In the genomic region with DNA sequence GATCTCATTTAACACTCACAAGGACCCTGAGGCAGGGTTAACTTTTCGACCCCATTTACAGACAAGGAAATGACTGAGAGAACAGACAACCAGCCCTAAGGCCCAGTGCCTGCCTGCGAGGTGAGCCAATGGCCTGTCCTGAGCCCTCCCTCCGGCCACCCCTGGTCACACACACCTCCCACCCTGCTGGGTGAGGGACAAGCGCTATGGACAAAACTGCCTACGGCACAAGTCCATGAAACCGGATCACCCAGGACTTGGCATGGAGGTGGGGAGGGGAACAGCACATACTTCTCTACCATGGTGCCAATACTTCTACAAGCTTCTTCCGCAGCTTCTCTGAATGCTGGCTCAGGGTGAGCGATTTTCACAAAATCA, we compare ENCODE assay signal across 35 cellular contexts. TPM values are rescaled to one million over a fixed set of nuclear protein-coding genes. Genes with fewer than 3 reads are reported as not detected.
"Had no signal": no experiment of that assay in that cellular context is flagged by ENCODE, and none has a peak within 500 bp of the region (broad histone marks: within the 10 kb centered on the region; RNA-seq: fewer than 3 reads in every experiment).

No MANE protein-coding gene starts in this region.

- H3K9me3 ChIP-seq: gastrocnemius medialis, mucosa of descending colon, right atrium auricular region, stomach, thyroid gland, vagina had no signal

- H3K27me3 Mint-ChIP-seq: memory B cell; naive B cell; natural killer cell treated with Interleukin-12 subunit alpha and Interleukin-12 subunit beta and Interleukin-15 and Interleukin-18, amount 100 ng/mL, for 72 hours; progenitor cell of endocrine pancreas had no signal

- H3K27me3 ChIP-seq: dorsolateral prefrontal cortex, gastrocnemius medialis, neural progenitor cell, right atrium auricular region, stomach, thyroid gland, vagina had no signal

- H3K4me3 Mint-ChIP-seq: memory B cell; mesothelial cell of epicardium; natural killer cell treated with Interleukin-12 subunit alpha and Interleukin-12 subunit beta and Interleukin-15 and Interleukin-18, amount 100 ng/mL, for 72 hours; neural progenitor cell; stimulated activated effector memory CD8-positive, alpha-beta T cell treated with anti-CD3 and anti-CD28 coated beads, Interleukin-12 subunit alpha, Interleukin-12 subunit beta, amount 100 ng/mL, for 72 hours had no signal

- H3K9me3 Mint-ChIP-seq: memory B cell; mesothelial cell of epicardium; naive B cell; natural killer cell treated with Interleukin-12 subunit alpha and Interleukin-12 subunit beta and Interleukin-15 and Interleukin-18, amount 100 ng/mL, for 72 hours; neural progenitor cell; stimulated activated effector memory CD8-positive, alpha-beta T cell treated with anti-CD3 and anti-CD28 coated beads, Interleukin-12 subunit alpha, Interleukin-12 subunit beta, amount 100 ng/mL, for 72 hours had no signal

- H3K36me3 ChIP-seq: neural progenitor cell had no signal

- DNase-seq: dorsolateral prefrontal cortex; effector CD4-positive, alpha-beta T cell; foreskin fibroblast; gastrocnemius medialis; head of caudate nucleus; kidney; naive B cell; stimulated activated CD4-positive, alpha-beta T cell treated with anti-CD3 and anti-CD28 coated beads, Interleukin-12 subunit alpha, Interleukin-12 subunit beta, amount 100 ng/mL, for 4 hours; stimulated activated CD4-positive, alpha-beta T cell treated with anti-CD3 and anti-CD28 coated beads, Interleukin-1b, Interleukin-23, amount 100 ng/mL, for 48 hours; stimulated activated CD4-positive, alpha-beta T cell treated with anti-CD3 and anti-CD28 coated beads, Interleukin-4, amount 100 ng/mL, for 24 hours; stimulated activated naive CD4-positive, alpha-beta T cell treated with Interleukin-2 at 50 U/mL for 16 hours; stomach; trophoblast cell had no signal

- H3K27ac ChIP-seq: epithelial cell of prostate, neural progenitor cell, parathyroid adenoma, right atrium auricular region, stomach, thyroid gland, vagina had no signal

- H3K4me1 Mint-ChIP-seq: memory B cell, mesothelial cell of epicardium, neural progenitor cell had no signal

- H3K36me3 Mint-ChIP-seq: natural killer cell treated with Interleukin-12 subunit alpha and Interleukin-12 subunit beta and Interleukin-15 and Interleukin-18, amount 100 ng/mL, for 72 hours had no signal

- H3K27ac Mint-ChIP-seq: memory B cell; mesothelial cell of epicardium; naive B cell; natural killer cell treated with Interleukin-12 subunit alpha and Interleukin-12 subunit beta and Interleukin-15 and Interleukin-18, amount 100 ng/mL, for 72 hours; neural progenitor cell; progenitor cell of endocrine pancreas; stimulated activated effector memory CD8-positive, alpha-beta T cell treated with anti-CD3 and anti-CD28 coated beads, Interleukin-12 subunit alpha, Interleukin-12 subunit beta, amount 100 ng/mL, for 72 hours had no signal

- H3K4me1 ChIP-seq: neural progenitor cell, parathyroid adenoma, right atrium auricular region, stomach, thyroid gland, vagina had no signal

- H3K9ac ChIP-seq: neural progenitor cell, parathyroid adenoma had no signal

- ATAC-seq: esophagus mucosa; left lobe of liver; mucosa of descending colon; natural killer cell treated with Interleukin-12 subunit alpha and Interleukin-12 subunit beta and Interleukin-15 and Interleukin-18, amount 100 ng/mL, for 72 hours; sciatic nerve; stimulated activated effector memory CD8-positive, alpha-beta T cell treated with anti-CD3 and anti-CD28 coated beads, Interleukin-12 subunit alpha, Interleukin-12 subunit beta, amount 100 ng/mL, for 72 hours had no signal

- H3K4me3 ChIP-seq: dorsolateral prefrontal cortex, gastrocnemius medialis, lung, mucosa of descending colon, neural progenitor cell, right atrium auricular region, smooth muscle cell, stomach, thyroid gland, vagina had no signal

RNA-seq across cellular contexts. Expression of a gene that starts 15.9 kb away (rescaled TPM):
- total RNA-seq: esophagus mucosa; glomerular endothelial cell; kidney; left lobe of liver; mesothelial cell of epicardium; natural killer cell treated with Interleukin-12 subunit alpha and Interleukin-12 subunit beta and Interleukin-15 and Interleukin-18, amount 100 ng/mL, for 72 hours; osteoblast; progenitor cell of endocrine pancreas; smooth muscle cell; stomach; subcutaneous adipose tissue; temporal lobe; thyroid gland; ureter; vagina had no signal
- polyA plus RNA-seq: lung, stomach had no signal
